In genomic region chr13:55569082-55569481, GRCh38 we compare ENCODE assay signal across 1 cellular context.
TF ChIP-seq lines count a peak whose summit lies in the region.

No MANE protein-coding gene starts in this region.

TF ChIP-seq in WTC11, 78 proteins besides CTCF, POLR2A, EP300 and RAD21 (continued from another document):
- TF ChIP-seq USF1 (CRISPR knock-in tag; IDR thresholded peaks at IDR 0.05): no peak
- no peak; the same call in 1 of the 2 replicates for TF ChIP-seq AR (CRISPR knock-in tag; IDR thresholded peaks at IDR 0.05)
- peak; percentile 92; the same call in 1 of the 2 replicates for TF ChIP-seq ZNF416 (CRISPR knock-in tag; IDR thresholded peaks at IDR 0.05)
- peak; percentile 80 for TF ChIP-seq NFATC4 (CRISPR knock-in tag; IDR thresholded peaks at IDR 0.05)
- TF ChIP-seq RELA (CRISPR knock-in tag; IDR thresholded peaks at IDR 0.05; ENCODE audit: borderline replicate concordance): no peak
- TF ChIP-seq NR2C2 (CRISPR knock-in tag; IDR thresholded peaks at IDR 0.05): no peak
- TF ChIP-seq STAT6 (CRISPR knock-in tag; conservative IDR thresholded peaks at IDR 0.05; ENCODE audit: low read depth): no peak
- TF ChIP-seq ATF6 (CRISPR knock-in tag; IDR thresholded peaks at IDR 0.05): no peak
- TF ChIP-seq CDX4 (CRISPR knock-in tag; IDR thresholded peaks at IDR 0.05; ENCODE audit: borderline replicate concordance): no peak
- peak; percentile 94 for TF ChIP-seq ZNF425 (CRISPR knock-in tag; conservative IDR thresholded peaks at IDR 0.05)
- no peak for TF ChIP-seq SMAD3 (CRISPR knock-in tag; IDR thresholded peaks at IDR 0.05; ENCODE audit: borderline replicate concordance)
- TF ChIP-seq SMAD4 (CRISPR knock-in tag; IDR thresholded peaks at IDR 0.05): no peak
- peak; percentile 91 for TF ChIP-seq ZMAT4 (CRISPR knock-in tag; IDR thresholded peaks at IDR 0.05)
- TF ChIP-seq USF2 (CRISPR knock-in tag; IDR thresholded peaks at IDR 0.05): no peak
- no peak for TF ChIP-seq GRHL2 (CRISPR knock-in tag; IDR thresholded peaks at IDR 0.05; ENCODE audit: insufficient replicate concordance, severe bottlenecking)
- no peak for TF ChIP-seq ZNF281 (CRISPR knock-in tag; IDR thresholded peaks at IDR 0.05)
